In genomic region chr13:102373221-102373620, GRCh38 we compare ENCODE assay signal across 29 cellular contexts.
"Had no signal": no experiment of that assay in that cellular context is flagged by ENCODE, and none has a peak within 500 bp of the region (broad histone marks: within the 10 kb centered on the region; RNA-seq: fewer than 3 reads in every experiment).

No MANE protein-coding gene starts in this region.

- H3K9me3 Mint-ChIP-seq: stimulated activated effector memory CD8-positive, alpha-beta T cell treated with anti-CD3 and anti-CD28 coated beads, Interleukin-12 subunit alpha, Interleukin-12 subunit beta, amount 100 ng/mL, for 72 hours; stimulated activated memory B cell treated with anti-CD40 and anti-IgM and Interleukin-4, amounts not matched to agents 10 μg/mL and 1 μg/mL and 100 μg/mL, for 72 hours; stimulated activated naive B cell treated with anti-CD40 and anti-IgM and Interleukin-4, amounts not matched to agents 10 μg/mL and 1 μg/mL and 100 μg/mL, for 72 hours; stimulated activated naive CD8-positive, alpha-beta T cell treated with anti-CD3 and anti-CD28 coated beads, Interleukin-15, amount 100 ng/mL, for 72 hours; stimulated activated naive CD8-positive, alpha-beta T cell treated with anti-CD3 and anti-CD28 coated beads, Interleukin-15, Interleukin-2, amounts not matched to agents 100 ng/mL and 50 ng/mL, for 24 hours; type B pancreatic cell had no signal

- H3K4me3 ChIP-seq: stomach, suprapubic skin, testis, thoracic aorta, thyroid gland, tibial artery, tibial nerve, transverse colon, upper lobe of left lung, upper lobe of right lung, uterus, vagina had no signal

- H3K9me3 ChIP-seq: stomach, suprapubic skin, testis, thoracic aorta, thyroid gland, tibial artery, tibial nerve, transverse colon, upper lobe of left lung, upper lobe of right lung, uterus, vagina had no signal

- H3K27ac Mint-ChIP-seq: stimulated activated effector memory CD8-positive, alpha-beta T cell treated with anti-CD3 and anti-CD28 coated beads, Interleukin-12 subunit alpha, Interleukin-12 subunit beta, amount 100 ng/mL, for 72 hours; stimulated activated memory B cell treated with anti-CD40 and anti-IgM and Interleukin-4, amounts not matched to agents 10 μg/mL and 1 μg/mL and 100 μg/mL, for 72 hours; stimulated activated naive B cell treated with anti-CD40 and anti-IgM and Interleukin-4, amounts not matched to agents 10 μg/mL and 1 μg/mL and 100 μg/mL, for 72 hours; stimulated activated naive CD8-positive, alpha-beta T cell treated with anti-CD3 and anti-CD28 coated beads, Interleukin-15, amount 100 ng/mL, for 72 hours; stimulated activated naive CD8-positive, alpha-beta T cell treated with anti-CD3 and anti-CD28 coated beads, Interleukin-15, Interleukin-2, amounts not matched to agents 100 ng/mL and 50 ng/mL, for 24 hours; type B pancreatic cell had no signal

- ATAC-seq: stimulated activated effector memory CD8-positive, alpha-beta T cell treated with anti-CD3 and anti-CD28 coated beads, Interleukin-12 subunit alpha, Interleukin-12 subunit beta, amount 100 ng/mL, for 72 hours; stimulated activated memory B cell treated with anti-CD40 and anti-IgM and Interleukin-4, amounts not matched to agents 10 μg/mL and 1 μg/mL and 100 μg/mL, for 72 hours; stimulated activated naive B cell treated with anti-CD40 and anti-IgM and Interleukin-4, amounts not matched to agents 10 μg/mL and 1 μg/mL and 100 μg/mL, for 72 hours; stimulated activated naive CD8-positive, alpha-beta T cell treated with anti-CD3 and anti-CD28 coated beads, Interleukin-15, amount 100 ng/mL, for 72 hours; stimulated activated naive CD8-positive, alpha-beta T cell treated with anti-CD3 and anti-CD28 coated beads, Interleukin-15, Interleukin-2, amounts not matched to agents 100 U/mL and 50 U/mL, for 24 hours; upper lobe of right lung had no signal

- H3K27me3 Mint-ChIP-seq: stimulated activated memory B cell treated with anti-CD40 and anti-IgM and Interleukin-4, amounts not matched to agents 10 μg/mL and 1 μg/mL and 100 μg/mL, for 72 hours; stimulated activated naive B cell treated with anti-CD40 and anti-IgM and Interleukin-4, amounts not matched to agents 10 μg/mL and 1 μg/mL and 100 μg/mL, for 72 hours; stimulated activated naive CD8-positive, alpha-beta T cell treated with anti-CD3 and anti-CD28 coated beads, Interleukin-15, amount 100 ng/mL, for 72 hours; stimulated activated naive CD8-positive, alpha-beta T cell treated with anti-CD3 and anti-CD28 coated beads, Interleukin-15, Interleukin-2, amounts not matched to agents 100 ng/mL and 50 ng/mL, for 24 hours; type B pancreatic cell had no signal

- FAIRE-seq: urothelium cell line had no signal

- H3K27me3 ChIP-seq: stomach, suprapubic skin, testis, thyroid gland, tibial artery, tibial nerve, transverse colon, upper lobe of left lung, upper lobe of right lung, uterus, vagina had no signal

- H3K4me1 ChIP-seq: stomach, suprapubic skin, testis, thyroid gland, tibial artery, tibial nerve, transverse colon, upper lobe of left lung, upper lobe of right lung, uterus, vagina had no signal

- H3K27ac ChIP-seq: stomach, suprapubic skin, testis, thoracic aorta, thyroid gland, tibial artery, tibial nerve, transverse colon, upper lobe of left lung, upper lobe of right lung, uterus, vagina had no signal

- H3K4me1 Mint-ChIP-seq: stimulated activated effector memory CD8-positive, alpha-beta T cell treated with anti-CD3 and anti-CD28 coated beads, Interleukin-12 subunit alpha, Interleukin-12 subunit beta, amount 100 ng/mL, for 72 hours; stimulated activated memory B cell treated with anti-CD40 and anti-IgM and Interleukin-4, amounts not matched to agents 10 μg/mL and 1 μg/mL and 100 μg/mL, for 72 hours; stimulated activated naive B cell treated with anti-CD40 and anti-IgM and Interleukin-4, amounts not matched to agents 10 μg/mL and 1 μg/mL and 100 μg/mL, for 72 hours; stimulated activated naive CD8-positive, alpha-beta T cell treated with anti-CD3 and anti-CD28 coated beads, Interleukin-15, amount 100 ng/mL, for 72 hours had no signal

- H3K36me3 Mint-ChIP-seq: stimulated activated effector memory CD8-positive, alpha-beta T cell treated with anti-CD3 and anti-CD28 coated beads, Interleukin-12 subunit alpha, Interleukin-12 subunit beta, amount 100 ng/mL, for 72 hours; stimulated activated memory B cell treated with anti-CD40 and anti-IgM and Interleukin-4, amounts not matched to agents 10 μg/mL and 1 μg/mL and 100 μg/mL, for 72 hours; stimulated activated naive B cell treated with anti-CD40 and anti-IgM and Interleukin-4, amounts not matched to agents 10 μg/mL and 1 μg/mL and 100 μg/mL, for 72 hours; type B pancreatic cell had no signal

- H3K4me3 Mint-ChIP-seq: stimulated activated effector memory CD8-positive, alpha-beta T cell treated with anti-CD3 and anti-CD28 coated beads, Interleukin-12 subunit alpha, Interleukin-12 subunit beta, amount 100 ng/mL, for 72 hours; stimulated activated memory B cell treated with anti-CD40 and anti-IgM and Interleukin-4, amounts not matched to agents 10 μg/mL and 1 μg/mL and 100 μg/mL, for 72 hours; stimulated activated naive B cell treated with anti-CD40 and anti-IgM and Interleukin-4, amounts not matched to agents 10 μg/mL and 1 μg/mL and 100 μg/mL, for 72 hours; stimulated activated naive CD8-positive, alpha-beta T cell treated with anti-CD3 and anti-CD28 coated beads, Interleukin-15, amount 100 ng/mL, for 72 hours; stimulated activated naive CD8-positive, alpha-beta T cell treated with anti-CD3 and anti-CD28 coated beads, Interleukin-15, Interleukin-2, amounts not matched to agents 100 ng/mL and 50 ng/mL, for 24 hours; type B pancreatic cell had no signal

- DNase-seq: stimulated activated CD4-positive, alpha-beta T cell treated with anti-CD3 and anti-CD28 coated beads, Interleukin-2, amount 100 ng/mL, for 48 hours; stimulated activated CD4-positive, alpha-beta T cell treated with anti-CD3 and anti-CD28 coated beads, Interleukin-4, amount 100 ng/mL, for 1 hour; stimulated activated CD4-positive, alpha-beta T cell treated with anti-CD3 and anti-CD28 coated beads, Interleukin-4, amount 100 ng/mL, for 24 hours; stimulated activated CD4-positive, alpha-beta T cell treated with anti-CD3 and anti-CD28 coated beads, Interleukin-4, amount 100 ng/mL, for 4 hours; stimulated activated CD8-positive, alpha-beta memory T cell treated with anti-CD3 and anti-CD28 coated beads, Interleukin-4, amount 100 ng/mL, for 48 hours; stimulated activated naive B cell treated with anti-CD40 and anti-IgM and Interleukin-4, amounts not matched to agents 10 μg/mL and 1 μg/mL and 100 μg/mL, for 72 hours; stimulated activated naive CD4-positive, alpha-beta T cell; stimulated activated naive CD4-positive, alpha-beta T cell treated with Interleukin-2 at 50 U/mL for 16 hours; stimulated activated naive CD8-positive, alpha-beta T cell treated with anti-CD3 and anti-CD28 coated beads, Interleukin-15, amount 100 ng/mL, for 72 hours; stimulated activated naive CD8-positive, alpha-beta T cell treated with anti-CD3 and anti-CD28 coated beads, Interleukin-15, Interleukin-2, amounts not matched to agents 100 U/mL and 50 U/mL, for 24 hours; stomach; substantia nigra; testis; thyroid gland; tibial artery; transverse colon; trophoblast cell; upper lobe of left lung; upper lobe of right lung; uterus had no signal

- H3K36me3 ChIP-seq: stomach, suprapubic skin, thoracic aorta, thyroid gland, tibial artery, tibial nerve, transverse colon, upper lobe of left lung, upper lobe of right lung, uterus, vagina had no signal
